2 cellular contexts compared by ENCODE assay signal in genomic region chr6:163195721-163196691, GRCh38.
TF ChIP-seq lines count a peak whose summit lies in the region.

No MANE protein-coding gene starts in this region.

TF ChIP-seq in liver, 16 proteins besides CTCF, POLR2A, EP300 and RAD21:
- TF ChIP-seq YY1 (IDR thresholded peaks at IDR 0.05) = peak; percentile 34
- TF ChIP-seq, protein P1, sequence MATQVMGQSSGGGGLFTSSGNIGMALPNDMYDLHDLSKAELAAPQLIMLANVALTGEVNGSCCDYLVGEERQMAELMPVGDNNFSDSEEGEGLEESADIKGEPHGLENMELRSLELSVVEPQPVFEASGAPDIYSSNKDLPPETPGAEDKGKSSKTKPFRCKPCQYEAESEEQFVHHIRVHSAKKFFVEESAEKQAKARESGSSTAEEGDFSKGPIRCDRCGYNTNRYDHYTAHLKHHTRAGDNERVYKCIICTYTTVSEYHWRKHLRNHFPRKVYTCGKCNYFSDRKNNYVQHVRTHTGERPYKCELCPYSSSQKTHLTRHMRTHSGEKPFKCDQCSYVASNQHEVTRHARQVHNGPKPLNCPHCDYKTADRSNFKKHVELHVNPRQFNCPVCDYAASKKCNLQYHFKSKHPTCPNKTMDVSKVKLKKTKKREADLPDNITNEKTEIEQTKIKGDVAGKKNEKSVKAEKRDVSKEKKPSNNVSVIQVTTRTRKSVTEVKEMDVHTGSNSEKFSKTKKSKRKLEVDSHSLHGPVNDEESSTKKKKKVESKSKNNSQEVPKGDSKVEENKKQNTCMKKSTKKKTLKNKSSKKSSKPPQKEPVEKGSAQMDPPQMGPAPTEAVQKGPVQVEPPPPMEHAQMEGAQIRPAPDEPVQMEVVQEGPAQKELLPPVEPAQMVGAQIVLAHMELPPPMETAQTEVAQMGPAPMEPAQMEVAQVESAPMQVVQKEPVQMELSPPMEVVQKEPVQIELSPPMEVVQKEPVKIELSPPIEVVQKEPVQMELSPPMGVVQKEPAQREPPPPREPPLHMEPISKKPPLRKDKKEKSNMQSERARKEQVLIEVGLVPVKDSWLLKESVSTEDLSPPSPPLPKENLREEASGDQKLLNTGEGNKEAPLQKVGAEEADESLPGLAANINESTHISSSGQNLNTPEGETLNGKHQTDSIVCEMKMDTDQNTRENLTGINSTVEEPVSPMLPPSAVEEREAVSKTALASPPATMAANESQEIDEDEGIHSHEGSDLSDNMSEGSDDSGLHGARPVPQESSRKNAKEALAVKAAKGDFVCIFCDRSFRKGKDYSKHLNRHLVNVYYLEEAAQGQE (IDR thresholded peaks at IDR 0.05) = no peak
- no peak for TF ChIP-seq NR2F2 (IDR thresholded peaks at IDR 0.05)
- no peak for TF ChIP-seq HNF4G (IDR thresholded peaks at IDR 0.05)
- peak; percentile 60 for TF ChIP-seq MAX (IDR thresholded peaks at IDR 0.05)
- TF ChIP-seq GABPA (IDR thresholded peaks at IDR 0.05 in 1 of 2, conservative IDR thresholded peaks at IDR 0.05 in 1 of 2) = peak in 1 of 2 donors; percentile 28
- TF ChIP-seq FOXA1 (IDR thresholded peaks at IDR 0.05) = peak; percentile 75
- peak; percentile 48 to 86 for TF ChIP-seq RXRA (IDR thresholded peaks at IDR 0.05)
- TF ChIP-seq, protein P2, sequence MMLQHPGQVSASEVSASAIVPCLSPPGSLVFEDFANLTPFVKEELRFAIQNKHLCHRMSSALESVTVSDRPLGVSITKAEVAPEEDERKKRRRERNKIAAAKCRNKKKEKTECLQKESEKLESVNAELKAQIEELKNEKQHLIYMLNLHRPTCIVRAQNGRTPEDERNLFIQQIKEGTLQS (IDR thresholded peaks at IDR 0.05) = no peak
- TF ChIP-seq, protein P3, sequence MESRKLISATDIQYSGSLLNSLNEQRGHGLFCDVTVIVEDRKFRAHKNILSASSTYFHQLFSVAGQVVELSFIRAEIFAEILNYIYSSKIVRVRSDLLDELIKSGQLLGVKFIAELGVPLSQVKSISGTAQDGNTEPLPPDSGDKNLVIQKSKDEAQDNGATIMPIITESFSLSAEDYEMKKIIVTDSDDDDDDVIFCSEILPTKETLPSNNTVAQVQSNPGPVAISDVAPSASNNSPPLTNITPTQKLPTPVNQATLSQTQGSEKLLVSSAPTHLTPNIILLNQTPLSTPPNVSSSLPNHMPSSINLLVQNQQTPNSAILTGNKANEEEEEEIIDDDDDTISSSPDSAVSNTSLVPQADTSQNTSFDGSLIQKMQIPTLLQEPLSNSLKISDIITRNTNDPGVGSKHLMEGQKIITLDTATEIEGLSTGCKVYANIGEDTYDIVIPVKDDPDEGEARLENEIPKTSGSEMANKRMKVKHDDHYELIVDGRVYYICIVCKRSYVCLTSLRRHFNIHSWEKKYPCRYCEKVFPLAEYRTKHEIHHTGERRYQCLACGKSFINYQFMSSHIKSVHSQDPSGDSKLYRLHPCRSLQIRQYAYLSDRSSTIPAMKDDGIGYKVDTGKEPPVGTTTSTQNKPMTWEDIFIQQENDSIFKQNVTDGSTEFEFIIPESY (IDR thresholded peaks at IDR 0.05) = peak; percentile 58
- no peak for TF ChIP-seq EGR1 (IDR thresholded peaks at IDR 0.05; ENCODE audit: low read depth in 2 of 2)
- peak; percentile 79 for TF ChIP-seq FOXA2 (IDR thresholded peaks at IDR 0.05)
- TF ChIP-seq JUND (IDR thresholded peaks at IDR 0.05) = no peak
- peak; percentile 33 for TF ChIP-seq SP1 (IDR thresholded peaks at IDR 0.05)
- TF ChIP-seq HNF4A (conservative IDR thresholded peaks at IDR 0.05) = peak; percentile 51 to 67
- TF ChIP-seq TAF1 (conservative IDR thresholded peaks at IDR 0.05) = no peak
TF ChIP-seq in liver: peak in this region for 9.

TF ChIP-seq in HepG2, 621 proteins besides CTCF, POLR2A, EP300 and RAD21:
- TF ChIP-seq KAT8 (CRISPR knock-in tag; IDR thresholded peaks at IDR 0.05) = no peak
- TF ChIP-seq ZNF614 (CRISPR knock-in tag; IDR thresholded peaks at IDR 0.05; ENCODE audit: borderline replicate concordance) = no peak
- TF ChIP-seq, protein P4, sequence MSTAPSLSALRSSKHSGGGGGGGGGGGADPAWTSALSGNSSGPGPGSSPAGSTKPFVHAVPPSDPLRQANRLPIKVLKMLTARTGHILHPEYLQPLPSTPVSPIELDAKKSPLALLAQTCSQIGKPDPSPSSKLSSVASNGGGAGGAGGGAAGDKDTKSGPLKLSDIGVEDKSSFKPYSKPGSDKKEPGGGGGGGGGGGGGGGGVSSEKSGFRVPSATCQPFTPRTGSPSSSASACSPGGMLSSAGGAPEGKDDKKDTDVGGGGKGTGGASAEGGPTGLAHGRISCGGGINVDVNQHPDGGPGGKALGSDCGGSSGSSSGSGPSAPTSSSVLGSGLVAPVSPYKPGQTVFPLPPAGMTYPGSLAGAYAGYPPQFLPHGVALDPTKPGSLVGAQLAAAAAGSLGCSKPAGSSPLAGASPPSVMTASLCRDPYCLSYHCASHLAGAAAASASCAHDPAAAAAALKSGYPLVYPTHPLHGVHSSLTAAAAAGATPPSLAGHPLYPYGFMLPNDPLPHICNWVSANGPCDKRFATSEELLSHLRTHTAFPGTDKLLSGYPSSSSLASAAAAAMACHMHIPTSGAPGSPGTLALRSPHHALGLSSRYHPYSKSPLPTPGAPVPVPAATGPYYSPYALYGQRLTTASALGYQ (CRISPR knock-in tag; IDR thresholded peaks at IDR 0.05) = no peak
- TF ChIP-seq ZNF263 (CRISPR knock-in tag; IDR thresholded peaks at IDR 0.05) = no peak
- TF ChIP-seq ZFY (CRISPR knock-in tag; IDR thresholded peaks at IDR 0.05) = no peak
- no peak for TF ChIP-seq ZNF577 (CRISPR knock-in tag; IDR thresholded peaks at IDR 0.05; ENCODE audit: borderline replicate concordance, low read depth)
- no peak for TF ChIP-seq SYNCRIP (IDR thresholded peaks at IDR 0.05; ENCODE audit: insufficient read depth, low read depth, low read length)
- TF ChIP-seq HOMEZ (CRISPR knock-in tag; IDR thresholded peaks at IDR 0.05; ENCODE audit: low read depth) = no peak
- no peak for TF ChIP-seq ZFX (CRISPR knock-in tag; IDR thresholded peaks at IDR 0.05; ENCODE audit: low read depth)
